Comparison of ENCODE assay signal across 1 cellular context in genomic region chr11:22922672-22923071, GRCh38.
TF ChIP-seq lines count a peak whose summit lies in the region.

No MANE protein-coding gene starts in this region.

TF ChIP-seq in GM23338, 12 proteins besides CTCF, POLR2A, EP300 and RAD21 (continued from another document):
- TF ChIP-seq ZNF462 (CRISPR knock-in tag; IDR thresholded peaks at IDR 0.05): no peak
- TF ChIP-seq EZH2phosphoT487 (IDR thresholded peaks at IDR 0.05; ENCODE audit: unreplicated experiment): no peak
- TF ChIP-seq POLR2AphosphoS5 (IDR thresholded peaks at IDR 0.05; ENCODE audit: low read depth): no peak
- TF ChIP-seq CREB1 (CRISPR knock-in tag; IDR thresholded peaks at IDR 0.05; ENCODE audit: low read depth): no peak
- TF ChIP-seq, protein P1, sequence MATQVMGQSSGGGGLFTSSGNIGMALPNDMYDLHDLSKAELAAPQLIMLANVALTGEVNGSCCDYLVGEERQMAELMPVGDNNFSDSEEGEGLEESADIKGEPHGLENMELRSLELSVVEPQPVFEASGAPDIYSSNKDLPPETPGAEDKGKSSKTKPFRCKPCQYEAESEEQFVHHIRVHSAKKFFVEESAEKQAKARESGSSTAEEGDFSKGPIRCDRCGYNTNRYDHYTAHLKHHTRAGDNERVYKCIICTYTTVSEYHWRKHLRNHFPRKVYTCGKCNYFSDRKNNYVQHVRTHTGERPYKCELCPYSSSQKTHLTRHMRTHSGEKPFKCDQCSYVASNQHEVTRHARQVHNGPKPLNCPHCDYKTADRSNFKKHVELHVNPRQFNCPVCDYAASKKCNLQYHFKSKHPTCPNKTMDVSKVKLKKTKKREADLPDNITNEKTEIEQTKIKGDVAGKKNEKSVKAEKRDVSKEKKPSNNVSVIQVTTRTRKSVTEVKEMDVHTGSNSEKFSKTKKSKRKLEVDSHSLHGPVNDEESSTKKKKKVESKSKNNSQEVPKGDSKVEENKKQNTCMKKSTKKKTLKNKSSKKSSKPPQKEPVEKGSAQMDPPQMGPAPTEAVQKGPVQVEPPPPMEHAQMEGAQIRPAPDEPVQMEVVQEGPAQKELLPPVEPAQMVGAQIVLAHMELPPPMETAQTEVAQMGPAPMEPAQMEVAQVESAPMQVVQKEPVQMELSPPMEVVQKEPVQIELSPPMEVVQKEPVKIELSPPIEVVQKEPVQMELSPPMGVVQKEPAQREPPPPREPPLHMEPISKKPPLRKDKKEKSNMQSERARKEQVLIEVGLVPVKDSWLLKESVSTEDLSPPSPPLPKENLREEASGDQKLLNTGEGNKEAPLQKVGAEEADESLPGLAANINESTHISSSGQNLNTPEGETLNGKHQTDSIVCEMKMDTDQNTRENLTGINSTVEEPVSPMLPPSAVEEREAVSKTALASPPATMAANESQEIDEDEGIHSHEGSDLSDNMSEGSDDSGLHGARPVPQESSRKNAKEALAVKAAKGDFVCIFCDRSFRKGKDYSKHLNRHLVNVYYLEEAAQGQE (IDR thresholded peaks at IDR 0.05; ENCODE audit: unreplicated experiment): no peak
- TF ChIP-seq ZNF114 (CRISPR knock-in tag; IDR thresholded peaks at IDR 0.05): no peak
- TF ChIP-seq ETS1 (IDR thresholded peaks at IDR 0.05): no peak
